8 cellular contexts compared by ENCODE assay signal in the genomic region with DNA sequence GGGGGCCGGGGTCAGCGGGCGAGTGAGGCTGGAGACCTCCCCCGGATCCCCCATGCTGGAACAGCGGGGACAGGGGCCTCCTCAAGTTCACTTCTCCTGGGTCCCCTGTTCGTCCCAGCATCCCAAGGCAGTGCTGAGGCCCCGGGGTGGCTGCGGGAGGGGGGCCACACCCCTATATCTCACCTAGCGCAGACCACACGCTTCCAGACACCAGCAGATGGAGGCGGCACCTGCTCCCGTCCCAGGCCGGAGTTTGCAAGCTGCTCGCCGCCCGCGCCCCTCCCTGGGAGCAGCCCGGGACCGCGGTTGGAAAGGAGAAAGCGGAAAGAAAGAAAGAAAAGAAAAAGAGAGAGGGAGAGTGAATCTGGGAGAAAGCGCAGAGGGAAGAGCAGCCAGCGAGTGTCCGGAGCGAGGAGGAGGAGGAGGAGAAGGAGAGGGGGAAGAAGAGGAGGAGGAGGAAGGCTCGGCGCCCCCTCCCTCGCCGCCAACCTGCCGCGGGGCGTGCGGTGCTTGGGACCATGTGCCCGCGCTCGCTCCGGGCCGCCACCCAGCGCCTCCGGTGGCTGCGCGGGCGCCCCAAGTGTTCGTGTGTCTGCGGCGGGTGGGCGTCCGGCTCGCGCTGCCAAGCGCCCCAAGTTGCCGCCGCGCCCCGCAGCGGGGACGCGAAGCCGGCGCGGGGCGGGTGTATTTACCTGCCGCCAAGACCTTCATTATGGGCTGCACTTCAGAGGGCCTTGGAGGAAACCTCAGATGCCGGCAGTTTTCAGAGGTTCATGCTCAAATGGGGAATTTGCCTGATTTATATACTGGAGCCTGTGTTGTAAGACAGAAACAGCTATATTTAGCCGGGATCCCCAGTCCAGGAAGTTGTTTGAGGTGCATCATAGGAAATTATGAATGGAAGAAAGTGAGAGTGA. TPM values are rescaled to one million over a fixed set of nuclear protein-coding genes. Genes with fewer than 3 reads are reported as not detected.
DNase-seq lines count a peak whose midpoint lies in the region; ATAC-seq and TF ChIP-seq lines count a peak whose summit lies in the region.

A gene (minus strand): TSS at position 775 of the 917 bp plus-strand sequence. CDS start 64 bp downstream, at position 711.

- peak within 1 kb of the TSS; percentile 99 for H3K4me3 Mint-ChIP-seq in activated CD4-positive, alpha-beta T cell treated with anti-CD3 and anti-CD28 coated beads for 36 hours
- H3K4me3 Mint-ChIP-seq in stimulated activated naive CD8-positive, alpha-beta T cell treated with anti-CD3 and anti-CD28 coated beads, Interleukin-15, amount 100 ng/mL, for 72 hours, result peak within 1 kb of the TSS; percentile 96 to 100

- peak within 1 kb of the TSS; percentile 8 for H2BK120ac ChIP-seq in mesendoderm (ENCODE audit: low read depth, low read length)

- DNase-seq in AG09309 (ENCODE audit: low read depth) (no peak), HPDE6-E6E7 (ENCODE audit: extremely low spot score) (peak; percentile 58), dorsolateral prefrontal cortex (peak in 1 of 10 donors; percentile 30), mesendoderm (peak; percentile 49), DMS79 treated with DMSO at 0.1 percent for 48 hours (lab: John Stamatoyannopoulos, UW) (no peak), middle frontal gyrus (ENCODE audit: extremely low spot score, low spot score) (no peak)
- peak; percentile 81 for DNase-seq in activated CD4-positive, alpha-beta T cell treated with anti-CD3 and anti-CD28 coated beads for 36 hours
- peak; percentile 68 to 72 for DNase-seq in stimulated activated naive CD8-positive, alpha-beta T cell treated with anti-CD3 and anti-CD28 coated beads, Interleukin-15, amount 100 ng/mL, for 72 hours

- ATAC-seq in activated CD4-positive, alpha-beta T cell treated with anti-CD3 and anti-CD28 coated beads for 36 hours, result peak; percentile 65
- peak; percentile 65 for ATAC-seq in stimulated activated naive CD8-positive, alpha-beta T cell treated with anti-CD3 and anti-CD28 coated beads, Interleukin-15, amount 100 ng/mL, for 72 hours

- H3K27ac ChIP-seq in dorsolateral prefrontal cortex (no peak within 1 kb of the TSS), mesendoderm (ENCODE audit: low read depth, low read length) (no peak within 1 kb of the TSS)

- peak within 1 kb of the TSS; percentile 42 for H3K4me2 ChIP-seq in mesendoderm (ENCODE audit: low read length)

- H3K4ac ChIP-seq in mesendoderm (ENCODE audit: low read depth, low read length), result peak within 1 kb of the TSS; percentile 39

- TF ChIP-seq CTCF in AG09309 (IDR thresholded peaks at IDR 0.05; ENCODE audit: control insufficient read depth, insufficient read depth, low read depth, low read length, missing control alignments), result no peak
- peak in 13 of 56 donors; percentile 6 to 37 (median 16) for TF ChIP-seq CTCF in dorsolateral prefrontal cortex (IDR thresholded peaks at IDR 0.05 in 54 of 56, conservative IDR thresholded peaks at IDR 0.05 in 2 of 56; ENCODE audit: low read depth in 1 of 56, partially characterized antibody in 56 of 56)

- H3K36me3 Mint-ChIP-seq in activated CD4-positive, alpha-beta T cell treated with anti-CD3 and anti-CD28 coated beads for 36 hours (ENCODE audit: low read depth), result peaks cover 43% of the 10 kb centered on the region

- no peak within 1 kb of the TSS for H4K5ac ChIP-seq in mesendoderm (ENCODE audit: low read length)

- no peak within 1 kb of the TSS for H4K8ac ChIP-seq in mesendoderm (ENCODE audit: low read depth, low read length)

- H3K79me1 ChIP-seq in mesendoderm (ENCODE audit: low read length), result no peaks in the 10 kb centered on the region

- peak within 1 kb of the TSS; percentile 97 for H3K27ac Mint-ChIP-seq in activated CD4-positive, alpha-beta T cell treated with anti-CD3 and anti-CD28 coated beads for 36 hours
- H3K27ac Mint-ChIP-seq in stimulated activated naive CD8-positive, alpha-beta T cell treated with anti-CD3 and anti-CD28 coated beads, Interleukin-15, amount 100 ng/mL, for 72 hours, result peak within 1 kb of the TSS; percentile 99 to 100

- H3K18ac ChIP-seq in mesendoderm (ENCODE audit: low read length), result peak within 1 kb of the TSS; percentile 22

- H3K56ac ChIP-seq in mesendoderm (ENCODE audit: low read length), result peak within 1 kb of the TSS; percentile 54

- H3K9ac ChIP-seq in mesendoderm (ENCODE audit: low read length), result peak within 1 kb of the TSS; percentile 32

- H3K23ac ChIP-seq in mesendoderm (ENCODE audit: low read length), result no peak within 1 kb of the TSS

- H3K9me3 Mint-ChIP-seq in activated CD4-positive, alpha-beta T cell treated with anti-CD3 and anti-CD28 coated beads for 36 hours (ENCODE audit: low read depth), result no peaks in the 10 kb centered on the region
- no peaks in the 10 kb centered on the region for H3K9me3 Mint-ChIP-seq in stimulated activated naive CD8-positive, alpha-beta T cell treated with anti-CD3 and anti-CD28 coated beads, Interleukin-15, amount 100 ng/mL, for 72 hours

- no peaks in the 10 kb centered on the region for H3K79me2 ChIP-seq in mesendoderm (ENCODE audit: control insufficient read depth, insufficient read depth, low read length)

- POLR2A ChIA-PET in activated CD4-positive, alpha-beta T cell treated with anti-CD3 and anti-CD28 coated beads for 36 hours (lab: Charles Lee), result interaction anchor here (0.6 kb wide), 2 partner anchors 50 to 60 kb away, joined by 4 to 6 read pairs; no protein-coding TSS in a partner anchor

- H3K4me1 ChIP-seq in mesendoderm (ENCODE audit: control insufficient read depth, low read depth, low read length), result no peaks in the 10 kb centered on the region

- intact Hi-C loops in activated CD4-positive, alpha-beta T cell treated with anti-CD3 and anti-CD28 coated beads for 36 hours (cut with DNase I, micrococcal nuclease), result loop anchor here (1.0 to 2.0 kb wide), 6 partner anchors 20 to 137 kb away; a partner anchor contains a TSS
- intact Hi-C loops in dorsolateral prefrontal cortex (cut with DNase I), result no loop called here

- H3K27me3 ChIP-seq in dorsolateral prefrontal cortex (peaks cover 0 to 32% (median 10%) of the 10 kb centered on the region in 45 donors), mesendoderm (ENCODE audit: insufficient read depth, low read length, poor library complexity) (no peaks in the 10 kb centered on the region)

- no CpG with 5 or more reads among the region's 65 CpGs for WGBS in mesendoderm (ENCODE audit: extremely low coverage, insufficient coverage, low lambda C conversion rate)

- no peaks in the 10 kb centered on the region for H3K36me3 ChIP-seq in mesendoderm (ENCODE audit: control insufficient read depth, insufficient read depth, low read length)

- H3K27me3 Mint-ChIP-seq in activated CD4-positive, alpha-beta T cell treated with anti-CD3 and anti-CD28 coated beads for 36 hours, result no peaks in the 10 kb centered on the region
- no peaks in the 10 kb centered on the region for H3K27me3 Mint-ChIP-seq in stimulated activated naive CD8-positive, alpha-beta T cell treated with anti-CD3 and anti-CD28 coated beads, Interleukin-15, amount 100 ng/mL, for 72 hours

- CTCF ChIA-PET in activated CD4-positive, alpha-beta T cell treated with anti-CD3 and anti-CD28 coated beads for 36 hours (lab: Charles Lee), result interaction anchor here (0.6 to 2.0 kb wide), 5 partner anchors 9 to 138 kb away, joined by 3 to 5 read pairs (median 4); no protein-coding TSS in a partner anchor

- H2BK15ac ChIP-seq in mesendoderm (replicated peaks; ENCODE audit: low read depth), result no peak within 1 kb of the TSS

- H2AK5ac ChIP-seq in mesendoderm (ENCODE audit: low read length), result no peak within 1 kb of the TSS

- H3K4me3 ChIP-seq in AG09309 (ENCODE audit: control insufficient read depth, low read depth, low read length), result peak within 1 kb of the TSS; percentile 39
- peak within 1 kb of the TSS; percentile 22 to 71 (median 52) for H3K4me3 ChIP-seq in dorsolateral prefrontal cortex
- peak within 1 kb of the TSS; percentile 7 for H3K4me3 ChIP-seq in mesendoderm (ENCODE audit: low read length)

- peaks cover 59% of the 10 kb centered on the region for H3K4me1 Mint-ChIP-seq in activated CD4-positive, alpha-beta T cell treated with anti-CD3 and anti-CD28 coated beads for 36 hours
- peaks cover 99% of the 10 kb centered on the region for H3K4me1 Mint-ChIP-seq in stimulated activated naive CD8-positive, alpha-beta T cell treated with anti-CD3 and anti-CD28 coated beads, Interleukin-15, amount 100 ng/mL, for 72 hours

- H2BK5ac ChIP-seq in mesendoderm (ENCODE audit: low read length), result no peak within 1 kb of the TSS

RNA-seq across cellular contexts. Expression of the gene that starts here (rescaled TPM):
- 100 to 1,000 TPM in 1 of 2 experiments, 10 to 100 TPM in 1; 77.3 to 105 TPM for total RNA-seq in activated CD4-positive, alpha-beta T cell treated with anti-CD3 and anti-CD28 coated beads for 36 hours
- total RNA-seq in dorsolateral prefrontal cortex, result 1 to 10 TPM in 24 of 120 experiments, under 1 TPM in 53, not detected in 43; 0.10 to 6.6 (median 0.61) TPM
- 1.0 TPM for polyA plus RNA-seq in mesendoderm (2013, experiment 1 of 2)
- 0.84 TPM for polyA plus RNA-seq in mesendoderm (2013, experiment 2 of 2)

Comparison
In these comparisons a context has a peak if more than half of its experiments do, and no peak if none do; other contexts are left out.
1. RNA of the gene that starts here (total RNA-seq): 77.3 to 105 TPM in activated CD4-positive, alpha-beta T cell treated with anti-CD3 and anti-CD28 coated beads for 36 hours; 0.10 to 6.6 TPM in dorsolateral prefrontal cortex; every median in the first group is over 10 times any median in the second.
2. DNase-seq: peak in HPDE6-E6E7 (single experiment), activated CD4-positive, alpha-beta T cell treated with anti-CD3 and anti-CD28 coated beads for 36 hours (single experiment), mesendoderm (single experiment) and stimulated activated naive CD8-positive, alpha-beta T cell treated with anti-CD3 and anti-CD28 coated beads, Interleukin-15, amount 100 ng/mL, for 72 hours (2 of 2); none in AG09309 (single experiment), DMS79 treated with DMSO at 0.1 percent for 48 hours (single experiment) and middle frontal gyrus (single experiment).
3. intact Hi-C loops: an anchor here in activated CD4-positive, alpha-beta T cell treated with anti-CD3 and anti-CD28 coated beads for 36 hours (1.0 to 2.0 kb wide); none called in dorsolateral prefrontal cortex.
4. Peak in every context shown above with its lines, with median percentiles within 50 percentile points of each other: H3K4me3 ChIP-seq.